1 cellular context compared by ENCODE assay signal in genomic region chr12:106673151-106673550, GRCh38.
TF ChIP-seq lines count a peak whose summit lies in the region.

No MANE protein-coding gene starts in this region.

TF ChIP-seq in GM12878, 131 proteins besides CTCF, POLR2A, EP300 and RAD21 (continued from another document):
- TF ChIP-seq E2F4 (IDR thresholded peaks at IDR 0.05; ENCODE audit: low read depth, low read length) (no peak), FOXK2 (IDR thresholded peaks at IDR 0.05) (no peak), E4F1 (IDR thresholded peaks at IDR 0.05; ENCODE audit: borderline replicate concordance, partially characterized antibody) (no peak), NFYA (IDR thresholded peaks at IDR 0.05; ENCODE audit: borderline replicate concordance, low read depth, low read length) (no peak), CBFB (IDR thresholded peaks at IDR 0.05; ENCODE audit: low read depth) (no peak), ZBTB33 (IDR thresholded peaks at IDR 0.05) (no peak), KLF5 (IDR thresholded peaks at IDR 0.05; ENCODE audit: partially characterized antibody) (no peak)
